ENCODE assay signal across 8 cellular contexts in the genomic region with DNA sequence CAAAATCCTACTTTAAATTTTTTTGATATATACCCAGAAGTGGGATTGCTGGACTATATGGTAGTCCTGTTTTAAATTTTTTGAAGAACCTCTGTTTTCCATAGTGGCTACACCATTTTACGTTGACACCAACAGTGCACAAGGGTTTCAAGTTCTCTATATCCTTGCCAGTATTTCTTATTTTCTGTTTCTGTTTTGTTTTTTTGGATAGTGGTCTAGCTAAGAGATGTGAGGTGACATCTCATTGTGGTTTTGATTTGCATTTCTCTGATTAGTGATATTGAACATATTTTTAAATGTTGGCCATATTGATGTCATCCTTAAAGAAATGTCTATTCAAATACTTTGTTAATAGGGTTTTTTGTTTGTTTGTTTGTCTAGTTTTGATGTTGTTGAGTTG.
A peak's percentile ranks its signal among the peaks of the same experiment; 100 is the strongest.
ATAC-seq lines count a peak whose summit lies in the region.

No MANE protein-coding gene starts in this region.

- ATAC-seq in GM18511 (IDR thresholded peaks at IDR 0.05; ENCODE audit: unreplicated experiment) = peak; percentile 76
- ATAC-seq in GM19025 (IDR thresholded peaks at IDR 0.05; ENCODE audit: low read depth, unreplicated experiment) = peak; percentile 62
- ATAC-seq in GM19468 (IDR thresholded peaks at IDR 0.05; ENCODE audit: extremely low read depth, unreplicated experiment) = peak; percentile 40
- ATAC-seq in GM21717 (IDR thresholded peaks at IDR 0.05; ENCODE audit: unreplicated experiment) = peak; percentile 79
- peak; percentile 51 for ATAC-seq in HG02763 (IDR thresholded peaks at IDR 0.05; ENCODE audit: unreplicated experiment)
- ATAC-seq in HG03060 (IDR thresholded peaks at IDR 0.05; ENCODE audit: low read depth, unreplicated experiment) = peak; percentile 87
- ATAC-seq in HG03342 (IDR thresholded peaks at IDR 0.05; ENCODE audit: unreplicated experiment) = peak; percentile 82
- peak; percentile 82 for ATAC-seq in HG03565 (IDR thresholded peaks at IDR 0.05; ENCODE audit: unreplicated experiment)

Comparison
In these comparisons a context has a peak if more than half of its experiments do, and no peak if none do; other contexts are left out.
1. Peak in every context shown above with its lines: ATAC-seq.